Comparison of ENCODE assay signal across 10 cellular contexts in genomic region chr12:42587564-42588307, GRCh38.
DNase-seq lines count a peak whose midpoint lies in the region; ATAC-seq and TF ChIP-seq lines count a peak whose summit lies in the region.
"Had no signal": no experiment of that assay in that cellular context is flagged by ENCODE, and none has a peak within 500 bp of the region (broad histone marks: within the 10 kb centered on the region; RNA-seq: fewer than 3 reads in every experiment).

No MANE protein-coding gene starts in this region.

- in situ Hi-C loops in astrocyte of the spinal cord (cut with HindIII; ENCODE audit: low sequenced_read_pairs), result no loop called here

- H3K27me3 ChIP-seq in tibial artery, result no peaks in the 10 kb centered on the region

- no peaks in the 10 kb centered on the region for H3K9me3 ChIP-seq in tibial artery
- H3K9me3 ChIP-seq: BLaER1 treated with 17β-estradiol and CSF1 and Interleukin-3, amounts not matched to agents 10 nM and 100 nM had no signal

- no peaks in the 10 kb centered on the region for H3K36me3 ChIP-seq in tibial artery
- H3K36me3 ChIP-seq: BLaER1 treated with 17β-estradiol and CSF1 and Interleukin-3, amounts not matched to agents 10 nM and 100 nM had no signal

- H3K27ac ChIP-seq in tibial artery, result peak overlapping the region in 1 of 2 donors; percentile 54
- H3K27ac ChIP-seq: BLaER1 treated with 17β-estradiol and CSF1 and Interleukin-3, amounts not matched to agents 10 nM and 100 nM; parathyroid adenoma had no signal

- intact Hi-C loops in tibial artery (cut with DNase I; ENCODE audit: low total_unique reads), result no loop called here

- TF ChIP-seq CTCF in astrocyte of the spinal cord (IDR thresholded peaks at IDR 0.05; ENCODE audit: low read depth, low read length) (no peak), tibial artery (IDR thresholded peaks at IDR 0.05) (no peak)

- H3K4me3 ChIP-seq in astrocyte of the spinal cord (ENCODE audit: low read depth, low read length) (peak overlapping the region; percentile 93), tibial artery (peak overlapping the region; percentile 70 to 74)

- peaks cover 0 to 52% (median 28%) of the 10 kb centered on the region in 4 donors for H3K4me1 ChIP-seq in tibial artery

- peak; percentile 35 for DNase-seq in SIG-M5 treated with dmso at 0.1 percent for 504 hours (lab: John Stamatoyannopoulos, UW; ENCODE audit: unreplicated experiment)
- no peak for DNase-seq in SIG-M5 (lab: John Stamatoyannopoulos, UW)
- no peak for DNase-seq in astrocyte of the spinal cord (ENCODE audit: low read depth, low spot score)
- peak; percentile 34 for DNase-seq in kidney tubule cell (ENCODE audit: low spot score)
- no peak for DNase-seq in tibial artery

- no peak for ATAC-seq in HG02973 (IDR thresholded peaks at IDR 0.05; ENCODE audit: unreplicated experiment)
- ATAC-seq in GM18502 (IDR thresholded peaks at IDR 0.05; ENCODE audit: poor library complexity, unreplicated experiment), result no peak
- ATAC-seq in GM21390 (IDR thresholded peaks at IDR 0.05; ENCODE audit: unreplicated experiment), result no peak

Comparison
In these comparisons a context has a peak if more than half of its experiments do, and no peak if none do; other contexts are left out.
1. DNase-seq: peak in SIG-M5 treated with dmso at 0.1 percent for 504 hours (single experiment) and kidney tubule cell (single experiment); none in SIG-M5 (single experiment), astrocyte of the spinal cord (single experiment) and tibial artery (0 of 2).